In genomic region chr6:169190144-169190584, GRCh38 we compare ENCODE assay signal across 13 cellular contexts.
DNase-seq lines count a peak whose midpoint lies in the region; ATAC-seq, FAIRE-seq and TF ChIP-seq lines count a peak whose summit lies in the region.
"Had no signal": no experiment of that assay in that cellular context is flagged by ENCODE, and none has a peak within 500 bp of the region (broad histone marks: within the 10 kb centered on the region; RNA-seq: fewer than 3 reads in every experiment).

No MANE protein-coding gene starts in this region.

- no peaks in the 10 kb centered on the region for H3K79me2 ChIP-seq in HepG2 (ENCODE audit: insufficient read depth, low read length)

- H3K27me3 ChIP-seq in liver (ENCODE audit: control insufficient read depth in 4 of 4, insufficient read depth in 4 of 4, low read length in 3 of 4) (no peaks in the 10 kb centered on the region), HepG2 (ENCODE audit: control insufficient read depth in 1 of 2, insufficient read depth in 2 of 2, low read length in 2 of 2) (peaks cover 13 to 56% of the 10 kb centered on the region in 2 experiments), gastroesophageal sphincter (no peaks in the 10 kb centered on the region)

- no peak overlapping the region for H2AFZ ChIP-seq in HepG2 (ENCODE audit: low read length)

- BruUV-seq in HepG2 (replicated peaks; lab: Mats Ljungman, UMichigan), result no TSS peak

- H3K9me3 ChIP-seq in liver (ENCODE audit: control insufficient read depth in 4 of 4, low read length in 3 of 4) (no peaks in the 10 kb centered on the region), HepG2 (ENCODE audit: low read length) (no peaks in the 10 kb centered on the region), gastroesophageal sphincter (no peaks in the 10 kb centered on the region)

- CTCF ChIA-PET in HepG2 (lab: Yijun Ruan, JAX; ENCODE audit: low intra/inter-chr PET ratio, low total read pairs), result no interaction called here
- CTCF ChIA-PET in activated naive CD4-positive, alpha-beta T cell treated with anti-CD3 and anti-CD28 coated beads, Interleukin-2, amount 10 ng/mL, durations not matched to agents 7 days and 5 days (lab: Charles Lee), result no interaction called here

- H3K4me3 Mint-ChIP-seq in osteocyte (ENCODE audit: unreplicated experiment), result no peak overlapping the region
- H3K4me3 Mint-ChIP-seq in activated naive CD4-positive, alpha-beta T cell treated with anti-CD3 and anti-CD28 coated beads, Interleukin-2, amount 10 ng/mL, durations not matched to agents 7 days and 5 days, result no peak overlapping the region
- no peak overlapping the region for H3K4me3 Mint-ChIP-seq in stimulated activated memory B cell treated with anti-CD40 and anti-IgM and Interleukin-4, amounts not matched to agents 10 μg/mL and 1 μg/mL and 100 μg/mL, for 72 hours
- no peak overlapping the region for H3K4me3 Mint-ChIP-seq in activated CD4-positive, alpha-beta T cell treated with anti-CD3 and anti-CD28 coated beads, Interleukin-2, amount 10 ng/mL, durations not matched to agents 24 days and 14 days

- TF ChIP-seq POLR2A in HepG2 (IDR thresholded peaks at IDR 0.05; ENCODE audit: insufficient read depth in 1 of 2, low read depth in 2 of 2, low read length in 2 of 2), result no peak
- no peak for TF ChIP-seq POLR2A in gastroesophageal sphincter (IDR thresholded peaks at IDR 0.05)

- in situ Hi-C loops in HepG2 (cut with HindIII; ENCODE audit: extremely low pct_ligation_motif_present, low pct_unique_long_range_greater_than_20kb), result no loop called here

- no peaks in the 10 kb centered on the region for H4K20me1 ChIP-seq in HepG2 (ENCODE audit: insufficient read depth, low read length)

- H3K9ac ChIP-seq in liver (ENCODE audit: low read depth in 1 of 2, low read length in 2 of 2), result no peak overlapping the region
- no peak overlapping the region for H3K9ac ChIP-seq in HepG2 (ENCODE audit: insufficient read depth, low read depth, low read length)

- H3K4me1 Mint-ChIP-seq in osteocyte (ENCODE audit: unreplicated experiment), result peaks cover 45% of the 10 kb centered on the region
- H3K4me1 Mint-ChIP-seq in activated naive CD4-positive, alpha-beta T cell treated with anti-CD3 and anti-CD28 coated beads, Interleukin-2, amount 10 ng/mL, durations not matched to agents 7 days and 5 days, result peaks cover 3% of the 10 kb centered on the region
- H3K4me1 Mint-ChIP-seq in stimulated activated memory B cell treated with anti-CD40 and anti-IgM and Interleukin-4, amounts not matched to agents 10 μg/mL and 1 μg/mL and 100 μg/mL, for 72 hours, result no peaks in the 10 kb centered on the region
- no peaks in the 10 kb centered on the region for H3K4me1 Mint-ChIP-seq in activated CD4-positive, alpha-beta T cell treated with anti-CD3 and anti-CD28 coated beads, Interleukin-2, amount 10 ng/mL, durations not matched to agents 24 days and 14 days

- H3K4me2 ChIP-seq in HepG2 (ENCODE audit: low read depth, low read length), result no peak overlapping the region

- TF ChIP-seq CTCF in liver (IDR thresholded peaks at IDR 0.05; ENCODE audit: low read depth, low read length, missing input control), result no peak
- no peak for TF ChIP-seq CTCF in HepG2 (CRISPR knock-in tag; IDR thresholded peaks at IDR 0.05)
- no peak for TF ChIP-seq CTCF in gastroesophageal sphincter (IDR thresholded peaks at IDR 0.05)
- no peak for TF ChIP-seq CTCF in osteocyte (IDR thresholded peaks at IDR 0.05)

- peaks cover 8% of the 10 kb centered on the region for H3K36me3 Mint-ChIP-seq in osteocyte (ENCODE audit: unreplicated experiment)
- H3K36me3 Mint-ChIP-seq in activated naive CD4-positive, alpha-beta T cell treated with anti-CD3 and anti-CD28 coated beads, Interleukin-2, amount 10 ng/mL, durations not matched to agents 7 days and 5 days, result no peaks in the 10 kb centered on the region
- H3K36me3 Mint-ChIP-seq in stimulated activated memory B cell treated with anti-CD40 and anti-IgM and Interleukin-4, amounts not matched to agents 10 μg/mL and 1 μg/mL and 100 μg/mL, for 72 hours, result no peaks in the 10 kb centered on the region
- no peaks in the 10 kb centered on the region for H3K36me3 Mint-ChIP-seq in activated CD4-positive, alpha-beta T cell treated with anti-CD3 and anti-CD28 coated beads, Interleukin-2, amount 10 ng/mL, durations not matched to agents 24 days and 14 days (ENCODE audit: low read depth)

- peak in 1 of 2 donors; percentile 40 for TF ChIP-seq RAD21 in liver (IDR thresholded peaks at IDR 0.05)
- TF ChIP-seq RAD21 in HepG2 (CRISPR knock-in tag; IDR thresholded peaks at IDR 0.05), result no peak

- H3K4me1 ChIP-seq in liver (ENCODE audit: control insufficient read depth in 4 of 4, insufficient read depth in 4 of 4, low read length in 3 of 4), result no peaks in the 10 kb centered on the region
- no peaks in the 10 kb centered on the region for H3K4me1 ChIP-seq in HepG2 (ENCODE audit: insufficient read depth, low read length)
- peaks cover 0 to 32% (median 0%) of the 10 kb centered on the region in 3 donors for H3K4me1 ChIP-seq in gastroesophageal sphincter

- H3K27me3 Mint-ChIP-seq in osteocyte (ENCODE audit: unreplicated experiment), result no peaks in the 10 kb centered on the region
- peaks cover 6% of the 10 kb centered on the region for H3K27me3 Mint-ChIP-seq in activated naive CD4-positive, alpha-beta T cell treated with anti-CD3 and anti-CD28 coated beads, Interleukin-2, amount 10 ng/mL, durations not matched to agents 7 days and 5 days
- H3K27me3 Mint-ChIP-seq in stimulated activated memory B cell treated with anti-CD40 and anti-IgM and Interleukin-4, amounts not matched to agents 10 μg/mL and 1 μg/mL and 100 μg/mL, for 72 hours, result peaks cover 21% of the 10 kb centered on the region
- no peaks in the 10 kb centered on the region for H3K27me3 Mint-ChIP-seq in activated CD4-positive, alpha-beta T cell treated with anti-CD3 and anti-CD28 coated beads, Interleukin-2, amount 10 ng/mL, durations not matched to agents 24 days and 14 days

- H3K36me3 ChIP-seq in liver (ENCODE audit: control insufficient read depth in 4 of 4, insufficient read depth in 3 of 4, low read depth in 1 of 4, low read length in 3 of 4) (no peaks in the 10 kb centered on the region), HepG2 (replicated peaks in 1 of 2; ENCODE audit: control insufficient read depth in 1 of 2, insufficient read depth in 2 of 2, low read length in 2 of 2) (no peaks in the 10 kb centered on the region), gastroesophageal sphincter (no peaks in the 10 kb centered on the region)

- intact Hi-C loops in HepG2 (cut with micrococcal nuclease; ENCODE audit: unreplicated experiment), result no loop called here
- intact Hi-C loops in activated CD4-positive, alpha-beta T cell treated with anti-CD3 and anti-CD28 coated beads, Interleukin-2, amount 10 ng/mL, durations not matched to agents 24 days and 14 days (cut with micrococcal nuclease), result no loop called here

- WGBS in liver, result 66% methylated on average over 8 of the region's 8 CpGs
- WGBS in HepG2 (ENCODE audit: low lambda C conversion rate), result 0% methylated on average over 8 of the region's 8 CpGs
- WGBS in gastroesophageal sphincter (ENCODE audit: low coverage in 1 of 2), 2 donors, result 20 to 51% methylated on average over 4 to 8 of the region's 8 CpGs

- TF ChIP-seq EP300 in HepG2 (IDR thresholded peaks at IDR 0.05; ENCODE audit: low read depth in 2 of 2, low read length in 2 of 2), result no peak
- no peak for TF ChIP-seq EP300 in HepG2 (CRISPR knock-in tag; IDR thresholded peaks at IDR 0.05; ENCODE audit: borderline replicate concordance)
- peak; percentile 36 for TF ChIP-seq EP300 in gastroesophageal sphincter (IDR thresholded peaks at IDR 0.05)

- H3K9me3 Mint-ChIP-seq in osteocyte (ENCODE audit: unreplicated experiment), result no peaks in the 10 kb centered on the region
- H3K9me3 Mint-ChIP-seq in activated naive CD4-positive, alpha-beta T cell treated with anti-CD3 and anti-CD28 coated beads, Interleukin-2, amount 10 ng/mL, durations not matched to agents 7 days and 5 days, result no peaks in the 10 kb centered on the region
- peaks cover 8% of the 10 kb centered on the region for H3K9me3 Mint-ChIP-seq in stimulated activated memory B cell treated with anti-CD40 and anti-IgM and Interleukin-4, amounts not matched to agents 10 μg/mL and 1 μg/mL and 100 μg/mL, for 72 hours
- H3K9me3 Mint-ChIP-seq in activated CD4-positive, alpha-beta T cell treated with anti-CD3 and anti-CD28 coated beads, Interleukin-2, amount 10 ng/mL, durations not matched to agents 24 days and 14 days, result no peaks in the 10 kb centered on the region

- H3K27ac Mint-ChIP-seq in osteocyte (ENCODE audit: unreplicated experiment), result peak overlapping the region; percentile 90
- H3K27ac Mint-ChIP-seq in activated naive CD4-positive, alpha-beta T cell treated with anti-CD3 and anti-CD28 coated beads, Interleukin-2, amount 10 ng/mL, durations not matched to agents 7 days and 5 days, result no peak overlapping the region
- no peak overlapping the region for H3K27ac Mint-ChIP-seq in stimulated activated memory B cell treated with anti-CD40 and anti-IgM and Interleukin-4, amounts not matched to agents 10 μg/mL and 1 μg/mL and 100 μg/mL, for 72 hours
- no peak overlapping the region for H3K27ac Mint-ChIP-seq in activated CD4-positive, alpha-beta T cell treated with anti-CD3 and anti-CD28 coated beads, Interleukin-2, amount 10 ng/mL, durations not matched to agents 24 days and 14 days

- ATAC-seq in HepG2 (no peak), gastroesophageal sphincter (peak; percentile 94)
- ATAC-seq in stimulated activated memory B cell treated with anti-CD40 and anti-IgM and Interleukin-4, amounts not matched to agents 10 μg/mL and 1 μg/mL and 100 μg/mL, for 72 hours, result no peak
- ATAC-seq: activated CD4-positive, CD25-positive, alpha-beta regulatory T cell treated with anti-CD3 and anti-CD28 coated beads, Interleukin-2, amount 50 U/mL, for 24 hours had no signal

- POLR2A ChIA-PET in HepG2 (lab: Yijun Ruan, JAX), result no interaction called here

- no peak for FAIRE-seq in HepG2 (lab: Jason Lieb, UNC)
- FAIRE-seq: RCC 7860 had no signal

- DNase-seq in HepG2 (ENCODE audit: low spot score) (no peak), osteocyte (ENCODE audit: extremely low spot score, unreplicated experiment) (peak; percentile 85), LoVo (ENCODE audit: low spot score) (no peak)
- DNase-seq in activated naive CD4-positive, alpha-beta T cell treated with anti-CD3 and anti-CD28 coated beads, Interleukin-2, amount 10 ng/mL, durations not matched to agents 7 days and 5 days, result no peak
- no peak for DNase-seq in activated CD4-positive, alpha-beta T cell treated with anti-CD3 and anti-CD28 coated beads, Interleukin-2, amount 10 ng/mL, durations not matched to agents 24 days and 14 days
- DNase-seq: 8988T; NCI-H187; stimulated activated naive CD4-positive, alpha-beta T cell treated with Interleukin-2 at 50 U/mL for 16 hours had no signal

- H3K4me3 ChIP-seq in liver (ENCODE audit: low read depth in 1 of 3, low read length in 3 of 3), result no peak overlapping the region
- H3K4me3 ChIP-seq in HepG2 (replicated peaks in 1 of 3; ENCODE audit: insufficient read depth in 1 of 3, low read depth in 2 of 3, low read length in 3 of 3), result no peak overlapping the region
- H3K4me3 ChIP-seq in gastroesophageal sphincter, result no peak overlapping the region

- H3K27ac ChIP-seq in liver (ENCODE audit: low read depth in 1 of 2, low read length in 2 of 2) (peak overlapping the region in 1 of 2 donors; percentile 38), HepG2 (ENCODE audit: extremely low read length, insufficient read depth, low read length) (no peak overlapping the region), gastroesophageal sphincter (peak overlapping the region in 3 of 4 donors; percentile 60 to 72 (median 62))
